1 cellular context compared by ENCODE assay signal in genomic region chr6:31574106-31575061, GRCh38.
A peak's percentile ranks its signal among the peaks of the same experiment; 100 is the strongest.
TF ChIP-seq lines count a peak whose summit lies in the region.

No MANE protein-coding gene starts in this region.

TF ChIP-seq in GM12878, 131 proteins besides CTCF, POLR2A, EP300 and RAD21 (continues in another document):
- no peak for TF ChIP-seq MAX (IDR thresholded peaks at IDR 0.05; ENCODE audit: low read depth, low read length)
- TF ChIP-seq NR2F1 (conservative IDR thresholded peaks at IDR 0.05) = no peak
- TF ChIP-seq CEBPB (IDR thresholded peaks at IDR 0.05; ENCODE audit: borderline replicate concordance in 1 of 2, low read depth in 2 of 2, low read length in 2 of 2) = no peak
- no peak for TF ChIP-seq SIX5 (IDR thresholded peaks at IDR 0.05; ENCODE audit: low read depth, low read length, severe bottlenecking)
- TF ChIP-seq YBX1 (IDR thresholded peaks at IDR 0.05) = no peak
- TF ChIP-seq, protein P1, sequence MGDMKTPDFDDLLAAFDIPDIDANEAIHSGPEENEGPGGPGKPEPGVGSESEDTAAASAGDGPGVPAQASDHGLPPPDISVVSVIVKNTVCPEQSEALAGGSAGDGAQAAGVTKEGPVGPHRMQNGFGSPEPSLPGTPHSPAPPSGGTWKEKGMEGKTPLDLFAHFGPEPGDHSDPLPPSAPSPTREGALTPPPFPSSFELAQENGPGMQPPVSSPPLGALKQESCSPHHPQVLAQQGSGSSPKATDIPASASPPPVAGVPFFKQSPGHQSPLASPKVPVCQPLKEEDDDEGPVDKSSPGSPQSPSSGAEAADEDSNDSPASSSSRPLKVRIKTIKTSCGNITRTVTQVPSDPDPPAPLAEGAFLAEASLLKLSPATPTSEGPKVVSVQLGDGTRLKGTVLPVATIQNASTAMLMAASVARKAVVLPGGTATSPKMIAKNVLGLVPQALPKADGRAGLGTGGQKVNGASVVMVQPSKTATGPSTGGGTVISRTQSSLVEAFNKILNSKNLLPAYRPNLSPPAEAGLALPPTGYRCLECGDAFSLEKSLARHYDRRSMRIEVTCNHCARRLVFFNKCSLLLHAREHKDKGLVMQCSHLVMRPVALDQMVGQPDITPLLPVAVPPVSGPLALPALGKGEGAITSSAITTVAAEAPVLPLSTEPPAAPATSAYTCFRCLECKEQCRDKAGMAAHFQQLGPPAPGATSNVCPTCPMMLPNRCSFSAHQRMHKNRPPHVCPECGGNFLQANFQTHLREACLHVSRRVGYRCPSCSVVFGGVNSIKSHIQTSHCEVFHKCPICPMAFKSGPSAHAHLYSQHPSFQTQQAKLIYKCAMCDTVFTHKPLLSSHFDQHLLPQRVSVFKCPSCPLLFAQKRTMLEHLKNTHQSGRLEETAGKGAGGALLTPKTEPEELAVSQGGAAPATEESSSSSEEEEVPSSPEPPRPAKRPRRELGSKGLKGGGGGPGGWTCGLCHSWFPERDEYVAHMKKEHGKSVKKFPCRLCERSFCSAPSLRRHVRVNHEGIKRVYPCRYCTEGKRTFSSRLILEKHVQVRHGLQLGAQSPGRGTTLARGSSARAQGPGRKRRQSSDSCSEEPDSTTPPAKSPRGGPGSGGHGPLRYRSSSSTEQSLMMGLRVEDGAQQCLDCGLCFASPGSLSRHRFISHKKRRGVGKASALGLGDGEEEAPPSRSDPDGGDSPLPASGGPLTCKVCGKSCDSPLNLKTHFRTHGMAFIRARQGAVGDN (IDR thresholded peaks at IDR 0.05) = no peak
- TF ChIP-seq TAF1 (IDR thresholded peaks at IDR 0.05; ENCODE audit: borderline replicate concordance, low read depth, low read length) = no peak
- TF ChIP-seq SIN3A (IDR thresholded peaks at IDR 0.05; ENCODE audit: low read depth, low read length) = no peak
- TF ChIP-seq NFIC (IDR thresholded peaks at IDR 0.05; ENCODE audit: low read depth, low read length) = no peak
- TF ChIP-seq FOXM1 (IDR thresholded peaks at IDR 0.05; ENCODE audit: low read depth, low read length) = no peak
- no peak for TF ChIP-seq GABPA (IDR thresholded peaks at IDR 0.05; ENCODE audit: low read depth)
- TF ChIP-seq BCL3 (IDR thresholded peaks at IDR 0.05; ENCODE audit: borderline replicate concordance, insufficient read depth, low read depth, low read length, poor library complexity, severe bottlenecking) = peak; percentile 93
- no peak for TF ChIP-seq CBFB (IDR thresholded peaks at IDR 0.05; ENCODE audit: low read depth)
- TF ChIP-seq ETV6 (conservative IDR thresholded peaks at IDR 0.05 in 1 of 2, IDR thresholded peaks at IDR 0.05 in 1 of 2; ENCODE audit: borderline replicate concordance in 1 of 2, low read depth in 1 of 2) = peak in 1 of 2 experiments; percentile 17; a peak in 1 of 4 replicates
- no peak for TF ChIP-seq ZSCAN29 (IDR thresholded peaks at IDR 0.05)
- TF ChIP-seq POU2F2 (IDR thresholded peaks at IDR 0.05; ENCODE audit: borderline replicate concordance, low read depth, low read length) = 0 out of 3 replicates have a peak, but pooled peaks have one; percentile 8
- TF ChIP-seq IRF4 (IDR thresholded peaks at IDR 0.05; ENCODE audit: low read depth, low read length) = 0 out of 2 replicates have a peak, but pooled peaks have one; percentile 10
- no peak for TF ChIP-seq FOXK2 (IDR thresholded peaks at IDR 0.05)
- no peak for TF ChIP-seq CBX5 (IDR thresholded peaks at IDR 0.05; ENCODE audit: low read depth)
- no peak for TF ChIP-seq KLF5 (IDR thresholded peaks at IDR 0.05; ENCODE audit: partially characterized antibody)
- no peak for TF ChIP-seq ZNF207 (IDR thresholded peaks at IDR 0.05; ENCODE audit: borderline replicate concordance)
- TF ChIP-seq TCF12 (IDR thresholded peaks at IDR 0.05; ENCODE audit: low read depth, low read length) = 0 out of 2 replicates have a peak, but pooled peaks have one; percentile 14
- TF ChIP-seq TARDBP (IDR thresholded peaks at IDR 0.05; ENCODE audit: borderline replicate concordance) = no peak
- TF ChIP-seq IKZF1 (conservative IDR thresholded peaks at IDR 0.05) = no peak
- TF ChIP-seq GATAD2B (conservative IDR thresholded peaks at IDR 0.05; ENCODE audit: low read depth) = no peak
- TF ChIP-seq TCF3 (IDR thresholded peaks at IDR 0.05; ENCODE audit: borderline replicate concordance, insufficient read depth, low read depth, low read length) = no peak
- no peak for TF ChIP-seq SMAD5 (IDR thresholded peaks at IDR 0.05; ENCODE audit: low read depth)
- TF ChIP-seq PML (IDR thresholded peaks at IDR 0.05; ENCODE audit: low read length) = no peak
- TF ChIP-seq ZNF592 (IDR thresholded peaks at IDR 0.05) = no peak
- no peak for TF ChIP-seq EZH2 (IDR thresholded peaks at IDR 0.05; ENCODE audit: borderline replicate concordance, control insufficient read depth, low read depth, low read length)
- no peak for TF ChIP-seq SRF (IDR thresholded peaks at IDR 0.05; ENCODE audit: low read depth in 2 of 2, low read length in 2 of 2)
- TF ChIP-seq PAX5 (IDR thresholded peaks at IDR 0.05; ENCODE audit: borderline replicate concordance, low read depth, low read length) = no peak
- no peak for TF ChIP-seq CREB1 (IDR thresholded peaks at IDR 0.05; ENCODE audit: low read depth)
- TF ChIP-seq, protein P2, sequence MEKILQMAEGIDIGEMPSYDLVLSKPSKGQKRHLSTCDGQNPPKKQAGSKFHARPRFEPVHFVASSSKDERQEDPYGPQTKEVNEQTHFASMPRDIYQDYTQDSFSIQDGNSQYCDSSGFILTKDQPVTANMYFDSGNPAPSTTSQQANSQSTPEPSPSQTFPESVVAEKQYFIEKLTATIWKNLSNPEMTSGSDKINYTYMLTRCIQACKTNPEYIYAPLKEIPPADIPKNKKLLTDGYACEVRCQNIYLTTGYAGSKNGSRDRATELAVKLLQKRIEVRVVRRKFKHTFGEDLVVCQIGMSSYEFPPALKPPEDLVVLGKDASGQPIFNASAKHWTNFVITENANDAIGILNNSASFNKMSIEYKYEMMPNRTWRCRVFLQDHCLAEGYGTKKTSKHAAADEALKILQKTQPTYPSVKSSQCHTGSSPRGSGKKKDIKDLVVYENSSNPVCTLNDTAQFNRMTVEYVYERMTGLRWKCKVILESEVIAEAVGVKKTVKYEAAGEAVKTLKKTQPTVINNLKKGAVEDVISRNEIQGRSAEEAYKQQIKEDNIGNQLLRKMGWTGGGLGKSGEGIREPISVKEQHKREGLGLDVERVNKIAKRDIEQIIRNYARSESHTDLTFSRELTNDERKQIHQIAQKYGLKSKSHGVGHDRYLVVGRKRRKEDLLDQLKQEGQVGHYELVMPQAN (conservative IDR thresholded peaks at IDR 0.05) = no peak
- no peak for TF ChIP-seq BRCA1 (IDR thresholded peaks at IDR 0.05; ENCODE audit: low read depth, low read length)
- no peak for TF ChIP-seq SUPT20H (IDR thresholded peaks at IDR 0.05; ENCODE audit: borderline replicate concordance, control insufficient read depth, low read depth, low read length)
- TF ChIP-seq JUNB (IDR thresholded peaks at IDR 0.05) = peak; percentile 78
- TF ChIP-seq WRNIP1 (IDR thresholded peaks at IDR 0.05; ENCODE audit: borderline replicate concordance, low read depth, low read length) = no peak
- TF ChIP-seq PRDM15 (CRISPR knock-in tag; IDR thresholded peaks at IDR 0.05) = no peak
- TF ChIP-seq ZBED1 (IDR thresholded peaks at IDR 0.05; ENCODE audit: borderline replicate concordance) = no peak
- TF ChIP-seq FOS (IDR thresholded peaks at IDR 0.05; ENCODE audit: borderline replicate concordance, extremely low read depth, insufficient read length) = no peak
- TF ChIP-seq CHD1 (IDR thresholded peaks at IDR 0.05; ENCODE audit: low read depth, low read length) = no peak
- no peak for TF ChIP-seq MYB (IDR thresholded peaks at IDR 0.05; ENCODE audit: borderline replicate concordance, low read depth, low read length)
- no peak for TF ChIP-seq SP1 (IDR thresholded peaks at IDR 0.05; ENCODE audit: low read depth, low read length)
- no peak for TF ChIP-seq JUND (IDR thresholded peaks at IDR 0.05; ENCODE audit: low read depth, low read length)
- TF ChIP-seq, protein P3, sequence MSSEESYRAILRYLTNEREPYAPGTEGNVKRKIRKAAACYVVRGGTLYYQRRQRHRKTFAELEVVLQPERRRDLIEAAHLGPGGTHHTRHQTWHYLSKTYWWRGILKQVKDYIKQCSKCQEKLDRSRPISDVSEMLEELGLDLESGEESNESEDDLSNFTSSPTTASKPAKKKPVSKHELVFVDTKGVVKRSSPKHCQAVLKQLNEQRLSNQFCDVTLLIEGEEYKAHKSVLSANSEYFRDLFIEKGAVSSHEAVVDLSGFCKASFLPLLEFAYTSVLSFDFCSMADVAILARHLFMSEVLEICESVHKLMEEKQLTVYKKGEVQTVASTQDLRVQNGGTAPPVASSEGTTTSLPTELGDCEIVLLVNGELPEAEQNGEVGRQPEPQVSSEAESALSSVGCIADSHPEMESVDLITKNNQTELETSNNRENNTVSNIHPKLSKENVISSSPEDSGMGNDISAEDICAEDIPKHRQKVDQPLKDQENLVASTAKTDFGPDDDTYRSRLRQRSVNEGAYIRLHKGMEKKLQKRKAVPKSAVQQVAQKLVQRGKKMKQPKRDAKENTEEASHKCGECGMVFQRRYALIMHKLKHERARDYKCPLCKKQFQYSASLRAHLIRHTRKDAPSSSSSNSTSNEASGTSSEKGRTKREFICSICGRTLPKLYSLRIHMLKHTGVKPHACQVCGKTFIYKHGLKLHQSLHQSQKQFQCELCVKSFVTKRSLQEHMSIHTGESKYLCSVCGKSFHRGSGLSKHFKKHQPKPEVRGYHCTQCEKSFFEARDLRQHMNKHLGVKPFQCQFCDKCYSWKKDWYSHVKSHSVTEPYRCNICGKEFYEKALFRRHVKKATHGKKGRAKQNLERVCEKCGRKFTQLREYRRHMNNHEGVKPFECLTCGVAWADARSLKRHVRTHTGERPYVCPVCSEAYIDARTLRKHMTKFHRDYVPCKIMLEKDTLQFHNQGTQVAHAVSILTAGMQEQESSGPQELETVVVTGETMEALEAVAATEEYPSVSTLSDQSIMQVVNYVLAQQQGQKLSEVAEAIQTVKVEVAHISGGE (CRISPR knock-in tag; IDR thresholded peaks at IDR 0.05) = no peak
- TF ChIP-seq STAT1 (conservative IDR thresholded peaks at IDR 0.05) = no peak
- TF ChIP-seq ZNF217 (IDR thresholded peaks at IDR 0.05) = no peak
- no peak for TF ChIP-seq RFX5 (IDR thresholded peaks at IDR 0.05; ENCODE audit: low read depth, low read length)
